In genomic region chr11:7671807-7672206, GRCh38 we compare ENCODE assay signal across 12 cellular contexts. TPM values are rescaled to one million over a fixed set of nuclear protein-coding genes. Genes with fewer than 3 reads are reported as not detected.
A peak's percentile ranks its signal among the peaks of the same experiment; 100 is the strongest.
DNase-seq lines count a peak whose midpoint lies in the region; ATAC-seq, FAIRE-seq and TF ChIP-seq lines count a peak whose summit lies in the region.
"Had no signal": no experiment of that assay in that cellular context is flagged by ENCODE, and none has a peak within 500 bp of the region (broad histone marks: within the 10 kb centered on the region; RNA-seq: fewer than 3 reads in every experiment).

No MANE protein-coding gene starts in this region.

- H3K9me3 Mint-ChIP-seq in endodermal cell = no peaks in the 10 kb centered on the region

- peaks cover 2% of the 10 kb centered on the region for H3K27me3 Mint-ChIP-seq in endodermal cell (ENCODE audit: insufficient read depth)

- H3K27me3 ChIP-seq in endodermal cell (ENCODE audit: control insufficient read depth, insufficient read depth, low read length, poor library complexity, severe bottlenecking) = no peaks in the 10 kb centered on the region

- ATAC-seq in GM19328 (IDR thresholded peaks at IDR 0.05; ENCODE audit: unreplicated experiment) = peak; percentile 41
- ATAC-seq in HG03045 (IDR thresholded peaks at IDR 0.05; ENCODE audit: unreplicated experiment) = peak; percentile 74
- ATAC-seq in omental fat pad (ENCODE audit: low FRiP score) = no peak

- 0 out of 2 replicates have a peak, but pooled peaks have one; percentile 47 for TF ChIP-seq POLR2A in GM12891 (IDR thresholded peaks at IDR 0.05; ENCODE audit: low read depth, low read length)

- DNase-seq in GM12891 (ENCODE audit: insufficient read length, low spot score) = no peak
- no peak for DNase-seq in endodermal cell
- DNase-seq in COLO829 (ENCODE audit: low spot score) = no peak
- no peak for DNase-seq in omental fat pad (ENCODE audit: low spot score)
- no peak for DNase-seq in mucosa of gallbladder (ENCODE audit: low spot score)
- DNase-seq in effector CD8-positive, alpha-beta T cell (lab: John Stamatoyannopoulos, UW) = no peak
- DNase-seq: DND-41, NCI-H526 had no signal

- H3K27ac ChIP-seq in endodermal cell (ENCODE audit: low read depth, low read length) = no peak overlapping the region

- H3K36me3 ChIP-seq in endodermal cell (ENCODE audit: control insufficient read depth, insufficient read depth, low read length) = peaks cover 31% of the 10 kb centered on the region

- H3K4me1 ChIP-seq in endodermal cell (ENCODE audit: control insufficient read depth, insufficient read depth, low read length) = peaks cover 13% of the 10 kb centered on the region

- no peaks in the 10 kb centered on the region for H3K9me3 ChIP-seq in endodermal cell (ENCODE audit: control insufficient read depth, low read length)

- no peak for TF ChIP-seq CTCF in endodermal cell (conservative IDR thresholded peaks at IDR 0.05)
- no peak for TF ChIP-seq CTCF in omental fat pad (IDR thresholded peaks at IDR 0.05)

- no peak overlapping the region for H3K9ac ChIP-seq in endodermal cell (ENCODE audit: extremely low read depth, low read length, poor library complexity, severe bottlenecking)

- H3K36me3 Mint-ChIP-seq in endodermal cell (ENCODE audit: low read depth) = peaks cover 38% of the 10 kb centered on the region

- no peak overlapping the region for H3K4me3 ChIP-seq in endodermal cell (ENCODE audit: low read length)

- no peak overlapping the region for H3K4me3 Mint-ChIP-seq in endodermal cell

- peak; percentile 66 for FAIRE-seq in GM12891 (lab: Jason Lieb, UNC)
- FAIRE-seq: colon, islet of Langerhans had no signal

- peak overlapping the region; percentile 21 for H3K27ac Mint-ChIP-seq in endodermal cell

- 73 to 78% methylated on average over 2 to 3 of the region's 3 CpGs for whole genome bisulfite sequencing in endodermal cell (ENCODE audit: insufficient coverage in 1 of 2, insufficient read length in 1 of 2), 2 experiments

- H3K4me1 Mint-ChIP-seq in endodermal cell = peaks cover 37% of the 10 kb centered on the region

TF ChIP-seq in GM12891, 5 proteins besides CTCF, POLR2A, EP300 and RAD21:
- TF ChIP-seq PAX5 (IDR thresholded peaks at IDR 0.05; ENCODE audit: insufficient read depth, low read length, severe bottlenecking) = no peak
- TF ChIP-seq POU2F2 (IDR thresholded peaks at IDR 0.05; ENCODE audit: low read depth, low read length) = peak; percentile 88
- peak; percentile 53 for TF ChIP-seq SPI1 (IDR thresholded peaks at IDR 0.05; ENCODE audit: low read depth, low read length)

RNA-seq across cellular contexts. Expression of gene CYB5R2, which starts 1.5 kb away (rescaled TPM):
- polyA plus RNA-seq in GM12891 (2012; ENCODE audit: low read depth, missing spikeins) = 31.3 TPM
- 10 to 100 TPM; 31.7 to 51.9 TPM for total RNA-seq in endodermal cell
- 19.1 TPM for polyA plus RNA-seq in endodermal cell (2013, experiment 1 of 2)
- polyA plus RNA-seq in endodermal cell (2013, experiment 2 of 2) = 20.4 TPM
- total RNA-seq in omental fat pad = 10 to 100 TPM in 2 of 4 donors, 1 to 10 TPM in 2; 6.0 to 11.6 (median 8.7) TPM
- 8.1 TPM for total RNA-seq in mucosa of gallbladder

RNA-seq across cellular contexts. Expression of gene OVCH2, which starts 34.5 kb away (rescaled TPM):
- not detected for polyA plus RNA-seq in GM12891 (2012; ENCODE audit: low read depth, missing spikeins)
- total RNA-seq in endodermal cell (10 to 100 TPM in 1 of 2 donors, 1 to 10 TPM in 1; 8.2 to 30.1 TPM), omental fat pad (under 1 TPM in 2 of 4 donors, not detected in 2; 0.24 to 0.46 TPM), mucosa of gallbladder (0.20 TPM)
- polyA plus RNA-seq in endodermal cell (2013, experiment 1 of 2) = 2.8 TPM
- 4.9 TPM for polyA plus RNA-seq in endodermal cell (2013, experiment 2 of 2)
